ENCODE assay signal across 1 cellular context in the genomic region with DNA sequence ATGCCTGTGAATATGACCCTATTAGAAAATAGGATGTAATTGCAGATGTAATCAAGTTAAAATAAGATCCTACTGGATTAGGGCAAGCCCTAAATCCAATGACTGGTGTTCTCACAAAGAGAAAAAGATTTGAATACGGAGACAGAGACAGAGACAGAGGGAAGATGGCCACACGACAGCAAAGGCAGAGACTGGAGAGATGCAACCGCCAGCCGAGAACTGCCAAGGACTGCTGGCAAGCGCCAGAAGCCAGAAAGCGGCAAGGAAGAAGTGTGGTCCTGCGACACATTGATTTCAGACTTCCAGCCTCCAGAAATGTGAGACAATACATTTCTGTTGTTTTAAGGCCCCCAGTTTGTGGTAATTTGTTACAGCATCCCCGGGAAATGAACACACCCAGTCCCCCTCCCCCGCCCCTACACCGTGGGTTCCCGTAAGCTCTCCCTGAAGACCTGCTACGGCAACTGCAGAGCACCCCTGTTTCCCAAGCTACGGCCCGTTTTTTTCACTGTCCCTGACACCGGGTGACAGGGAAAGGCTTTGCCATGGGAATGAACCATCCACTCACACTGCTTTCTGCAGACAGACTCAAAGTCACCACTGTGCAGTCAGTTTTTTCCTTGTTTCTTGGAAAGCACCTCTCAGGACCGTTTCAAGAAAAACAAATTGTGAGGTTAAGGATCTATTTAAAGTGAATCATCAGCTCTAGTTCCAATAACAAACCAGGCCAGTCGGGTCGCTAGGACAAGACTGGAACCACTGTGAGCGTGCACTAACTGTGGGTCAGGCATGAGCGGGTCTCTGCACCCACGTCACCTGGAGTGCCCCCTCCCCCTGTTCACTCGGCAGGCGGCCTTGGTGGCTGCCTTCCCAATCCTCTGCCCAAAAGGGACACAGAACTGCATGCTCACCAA.
TF ChIP-seq lines count a peak whose summit lies in the region.

No MANE protein-coding gene starts in this region.

TF ChIP-seq in IMR-90, 13 proteins besides CTCF, POLR2A, EP300 and RAD21:
- TF ChIP-seq BHLHE40 (IDR thresholded peaks at IDR 0.05; ENCODE audit: low read depth, low read length): 0 out of 2 replicates have a peak, but pooled peaks have one; percentile 7
